In the genomic region with DNA sequence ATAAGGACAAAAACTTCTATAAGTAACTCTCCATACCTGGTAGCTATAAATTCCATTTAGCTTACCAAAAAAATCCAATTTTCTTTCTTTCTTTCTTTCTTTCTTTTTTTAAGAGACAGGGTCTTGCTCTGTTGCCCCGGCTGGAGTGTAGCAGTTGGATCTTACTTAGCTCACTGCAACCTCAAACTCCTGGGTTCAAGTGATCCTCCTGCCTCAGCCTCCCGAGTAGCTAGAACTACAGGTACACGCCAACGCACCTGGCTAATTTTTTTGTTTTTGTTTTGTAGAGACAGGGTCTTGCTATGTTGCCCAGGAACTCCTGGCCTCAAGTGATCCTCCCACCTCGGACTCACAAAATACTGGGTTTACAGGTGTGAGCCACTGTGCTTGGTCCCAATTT, we compare ENCODE assay signal across 30 cellular contexts.
"Had no signal": no experiment of that assay in that cellular context is flagged by ENCODE, and none has a peak within 500 bp of the region (broad histone marks: within the 10 kb centered on the region; RNA-seq: fewer than 3 reads in every experiment).

No MANE protein-coding gene starts in this region.

- H3K27ac Mint-ChIP-seq: activated CD4-positive, alpha-beta memory T cell treated with anti-CD3 and anti-CD28 coated beads, Interleukin-2, amount 10 ng/mL, durations not matched to agents 7 days and 5 days; activated naive CD4-positive, alpha-beta T cell treated with anti-CD3 and anti-CD28 coated beads, Interleukin-2, amount 50 U/mL, for 24 hours; activated naive CD8-positive, alpha-beta T cell treated with anti-CD3 and anti-CD28 coated beads, Interleukin-2, amount 10 ng/mL, durations not matched to agents 7 days and 5 days; activated T-helper 2 cell treated with anti-CD3 and anti-CD28 coated beads, Interferon-gamma antibody, Interleukin-2, Interleukin-4, amounts not matched to agents 10 μg/mL and 5 μg/mL and 100 μg/mL, durations not matched to agents 14 hours and 24 hours and 36 hours had no signal

- H3K27me3 Mint-ChIP-seq: activated CD4-positive, alpha-beta memory T cell treated with anti-CD3 and anti-CD28 coated beads, Interleukin-2, amount 10 ng/mL, durations not matched to agents 7 days and 5 days; activated CD8-positive, alpha-beta memory T cell treated with anti-CD3 and anti-CD28 coated beads, Interleukin-2, amount 10 ng/mL, durations not matched to agents 7 days and 5 days; activated naive CD4-positive, alpha-beta T cell treated with anti-CD3 and anti-CD28 coated beads, Interleukin-2, amount 50 U/mL, for 24 hours; activated naive CD8-positive, alpha-beta T cell treated with anti-CD3 and anti-CD28 coated beads, Interleukin-2, amount 10 ng/mL, durations not matched to agents 7 days and 5 days had no signal

- DNase-seq: activated CD4-positive, alpha-beta memory T cell treated with anti-CD3 and anti-CD28 coated beads, Interleukin-2, amount 10 ng/mL, durations not matched to agents 7 days and 5 days; activated CD4-positive, alpha-beta T cell treated with anti-CD3 and anti-CD28 coated beads for 1 hour; activated CD4-positive, alpha-beta T cell treated with anti-CD3 and anti-CD28 coated beads for 48 hours; activated CD4-positive, CD25-positive, alpha-beta regulatory T cell; activated CD8-positive, alpha-beta memory T cell treated with anti-CD3 and anti-CD28 coated beads for 24 hours; activated CD8-positive, alpha-beta memory T cell treated with anti-CD3 and anti-CD28 coated beads, Interleukin-2, amount 10 ng/mL, durations not matched to agents 7 days and 5 days; activated CD8-positive, alpha-beta memory T cell treated with anti-CD3 and anti-CD28 coated beads, Interleukin-2, amount 50 U/mL, for 48 hours; activated gamma-delta T cell; activated naive CD4-positive, alpha-beta T cell treated with Interleukin-2 at 50 U/mL for 16 hours; activated naive CD8-positive, alpha-beta T cell treated with anti-CD3 and anti-CD28 coated beads, Interleukin-2, amount 10 ng/mL, durations not matched to agents 7 days and 5 days; amygdala; body of pancreas; caudate nucleus; Kasumi-1; KG1; MG63; NCI-H1048; NCI-H1105 treated with DMSO at 0.1 percent for 48 hours; NCI-H1436; NCI-H1694; NCI-H1930; NCI-H2081 treated with DMSO at 0.1 percent for 48 hours; NCI-H510A; NCI-H526; NCI-H748 treated with DMSO at 0.1 percent for 48 hours; PC-9; SIG-M5 had no signal

- ATAC-seq: body of pancreas, Right ventricle myocardium inferior had no signal

- H3K9me3 ChIP-seq: body of pancreas, MG63 had no signal

- H3K9me3 Mint-ChIP-seq: activated CD4-positive, alpha-beta memory T cell treated with anti-CD3 and anti-CD28 coated beads, Interleukin-2, amount 10 ng/mL, durations not matched to agents 7 days and 5 days; activated naive CD4-positive, alpha-beta T cell treated with anti-CD3 and anti-CD28 coated beads, Interleukin-2, amount 50 U/mL, for 24 hours; activated naive CD8-positive, alpha-beta T cell treated with anti-CD3 and anti-CD28 coated beads, Interleukin-2, amount 10 ng/mL, durations not matched to agents 7 days and 5 days; activated T-helper 2 cell treated with anti-CD3 and anti-CD28 coated beads, Interferon-gamma antibody, Interleukin-2, Interleukin-4, amounts not matched to agents 10 μg/mL and 5 μg/mL and 100 μg/mL, durations not matched to agents 14 hours and 24 hours and 36 hours had no signal

- H3K4me3 Mint-ChIP-seq: activated CD4-positive, alpha-beta memory T cell treated with anti-CD3 and anti-CD28 coated beads, Interleukin-2, amount 10 ng/mL, durations not matched to agents 7 days and 5 days; activated CD8-positive, alpha-beta memory T cell treated with anti-CD3 and anti-CD28 coated beads, Interleukin-2, amount 10 ng/mL, durations not matched to agents 7 days and 5 days; activated naive CD4-positive, alpha-beta T cell treated with anti-CD3 and anti-CD28 coated beads, Interleukin-2, amount 50 U/mL, for 24 hours; activated naive CD8-positive, alpha-beta T cell treated with anti-CD3 and anti-CD28 coated beads, Interleukin-2, amount 10 ng/mL, durations not matched to agents 7 days and 5 days had no signal
